In the genomic region with DNA sequence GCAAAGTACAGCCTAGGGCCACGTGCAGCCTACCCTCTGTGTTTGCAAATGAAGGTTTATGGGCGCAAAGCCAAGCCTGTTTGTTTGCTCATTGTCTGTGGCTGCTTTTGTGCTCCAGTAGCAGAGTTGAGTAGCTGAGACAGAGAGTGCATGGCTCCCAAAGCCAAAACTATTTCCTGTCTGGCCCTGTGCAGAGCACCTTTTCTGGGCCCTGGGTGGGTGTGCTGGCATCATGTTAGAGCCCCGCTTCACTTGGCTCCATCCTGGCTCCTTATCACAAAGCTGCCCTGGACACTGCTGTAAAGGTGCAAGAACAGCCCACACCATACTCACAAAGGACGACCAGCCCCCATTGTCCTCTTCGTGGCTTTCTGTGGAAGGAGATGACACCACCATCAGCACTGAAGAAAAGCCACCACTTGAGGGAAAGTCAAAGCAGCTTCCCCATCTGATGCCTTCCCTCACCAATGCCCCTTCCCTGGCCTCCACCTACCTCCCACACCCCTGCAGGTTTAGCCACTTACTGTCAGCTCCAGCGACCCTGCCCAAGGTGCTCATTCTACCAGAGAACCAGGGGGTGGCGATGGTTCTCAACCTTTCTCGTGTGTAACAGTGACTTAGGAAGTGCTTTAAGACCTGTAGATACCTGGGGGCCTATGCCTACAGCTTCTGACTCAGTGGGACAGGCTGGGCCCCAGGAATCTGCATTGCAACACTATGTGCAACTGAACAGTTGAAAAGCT, we compare ENCODE assay signal across 9 cellular contexts.
DNase-seq lines count a peak whose midpoint lies in the region; ATAC-seq and TF ChIP-seq lines count a peak whose summit lies in the region.
"Had no signal": no experiment of that assay in that cellular context is flagged by ENCODE, and none has a peak within 500 bp of the region (broad histone marks: within the 10 kb centered on the region; RNA-seq: fewer than 3 reads in every experiment).

No MANE protein-coding gene starts in this region.

- H3K4me3 ChIP-seq in NB4 (ENCODE audit: low read depth, low read length) (no peak overlapping the region), fibroblast of pulmonary artery (replicated peaks; ENCODE audit: low read depth, low read length) (no peak overlapping the region)
- H3K4me3 ChIP-seq: dorsolateral prefrontal cortex had no signal

- peaks cover 96% of the 10 kb centered on the region for H3K4me1 Mint-ChIP-seq in stimulated activated naive CD8-positive, alpha-beta T cell treated with anti-CD3 and anti-CD28 coated beads, Interleukin-15, Interleukin-2, amounts not matched to agents 100 ng/mL and 50 ng/mL, for 24 hours (ENCODE audit: low read depth)

- no peak for ATAC-seq in GM18505 (IDR thresholded peaks at IDR 0.05; ENCODE audit: unreplicated experiment)

- no peak for TF ChIP-seq POLR2A in NB4 (IDR thresholded peaks at IDR 0.05; ENCODE audit: extremely low read depth, insufficient read length)
- no peak for TF ChIP-seq POLR2A in GM18505 (IDR thresholded peaks at IDR 0.05; ENCODE audit: borderline replicate concordance, extremely low read depth, insufficient read depth, insufficient read length)

- peak; percentile 64 for TF ChIP-seq CTCF in NB4 (IDR thresholded peaks at IDR 0.05; ENCODE audit: low read depth, low read length)
- peak; percentile 32 for TF ChIP-seq CTCF in fibroblast of pulmonary artery (IDR thresholded peaks at IDR 0.05; ENCODE audit: low read length, missing control alignments)

- DNase-seq in DMS79 (lab: John Stamatoyannopoulos, UW) (peak; percentile 18), NB4 (ENCODE audit: low read depth) (peak; percentile 84), fibroblast of pulmonary artery (ENCODE audit: low read depth) (peak; percentile 33), kidney glomerular epithelial cell (lab: John Stamatoyannopoulos, UW) (no peak), GM03348 (ENCODE audit: low spot score) (no peak)
- peak; percentile 76 for DNase-seq in activated CD4-positive, alpha-beta T cell treated with anti-CD3 and anti-CD28 coated beads for 48 hours

- no peaks in the 10 kb centered on the region for H3K9me3 Mint-ChIP-seq in stimulated activated naive CD8-positive, alpha-beta T cell treated with anti-CD3 and anti-CD28 coated beads, Interleukin-15, Interleukin-2, amounts not matched to agents 100 ng/mL and 50 ng/mL, for 24 hours

- peak overlapping the region; percentile 94 for H3K27ac Mint-ChIP-seq in stimulated activated naive CD8-positive, alpha-beta T cell treated with anti-CD3 and anti-CD28 coated beads, Interleukin-15, Interleukin-2, amounts not matched to agents 100 ng/mL and 50 ng/mL, for 24 hours

- peaks cover 81% of the 10 kb centered on the region for H3K36me3 Mint-ChIP-seq in stimulated activated naive CD8-positive, alpha-beta T cell treated with anti-CD3 and anti-CD28 coated beads, Interleukin-15, Interleukin-2, amounts not matched to agents 100 ng/mL and 50 ng/mL, for 24 hours (ENCODE audit: low read depth)

- peak overlapping the region; percentile 49 for H3K4me3 Mint-ChIP-seq in stimulated activated naive CD8-positive, alpha-beta T cell treated with anti-CD3 and anti-CD28 coated beads, Interleukin-15, Interleukin-2, amounts not matched to agents 100 ng/mL and 50 ng/mL, for 24 hours

- no peaks in the 10 kb centered on the region for H3K27me3 Mint-ChIP-seq in stimulated activated naive CD8-positive, alpha-beta T cell treated with anti-CD3 and anti-CD28 coated beads, Interleukin-15, Interleukin-2, amounts not matched to agents 100 ng/mL and 50 ng/mL, for 24 hours

Comparison
In these comparisons a context has a peak if more than half of its experiments do, and no peak if none do; other contexts are left out.
1. DNase-seq: peak in DMS79 (single experiment), NB4 (single experiment), activated CD4-positive, alpha-beta T cell treated with anti-CD3 and anti-CD28 coated beads for 48 hours (single experiment) and fibroblast of pulmonary artery (single experiment); none in kidney glomerular epithelial cell (single experiment) and GM03348 (single experiment).